Comparison of ENCODE assay signal across 10 cellular contexts in genomic region chr21:38170283-38170682, GRCh38.
DNase-seq lines count a peak whose midpoint lies in the region; ATAC-seq and TF ChIP-seq lines count a peak whose summit lies in the region.
"Had no signal": no experiment of that assay in that cellular context is flagged by ENCODE, and none has a peak within 500 bp of the region (broad histone marks: within the 10 kb centered on the region; RNA-seq: fewer than 3 reads in every experiment).

No MANE protein-coding gene starts in this region.

- H3K9ac ChIP-seq in NT2/D1 (ENCODE audit: insufficient read length, low read depth), result no peak overlapping the region

- no peaks in the 10 kb centered on the region for H3K27me3 ChIP-seq in NT2/D1 (ENCODE audit: insufficient read depth, insufficient read length)
- no peaks in the 10 kb centered on the region for H3K27me3 ChIP-seq in foreskin keratinocyte
- no peaks in the 10 kb centered on the region for H3K27me3 ChIP-seq in tibial artery

- TF ChIP-seq CTCF in foreskin keratinocyte (conservative IDR thresholded peaks at IDR 0.05), result peak; percentile 77
- TF ChIP-seq CTCF in tibial artery (IDR thresholded peaks at IDR 0.05), result peak; percentile 36 to 43

- ATAC-seq in foreskin keratinocyte, result peak; percentile 29

- intact Hi-C loops in tibial artery (cut with DNase I; ENCODE audit: low total_unique reads), result no loop called here

- no peak overlapping the region for H3K27ac ChIP-seq in foreskin keratinocyte
- H3K27ac ChIP-seq in tibial artery, result no peak overlapping the region

- H3K9me3 ChIP-seq in NT2/D1 (ENCODE audit: insufficient read depth, low read length), result peaks cover 11% of the 10 kb centered on the region
- H3K9me3 ChIP-seq in tibial artery, result no peaks in the 10 kb centered on the region

- H3K4me1 ChIP-seq in NT2/D1 (ENCODE audit: insufficient read depth, insufficient read length) (peaks cover 3% of the 10 kb centered on the region), foreskin keratinocyte (peaks cover 10% of the 10 kb centered on the region), tibial artery (peaks cover 0 to 39% (median 6%) of the 10 kb centered on the region in 4 donors)

- no peaks in the 10 kb centered on the region for H3K36me3 ChIP-seq in NT2/D1 (ENCODE audit: insufficient read depth, insufficient read length, low read length)
- no peaks in the 10 kb centered on the region for H3K36me3 ChIP-seq in tibial artery

- DNase-seq in activated T-cell treated with anti-CD3 and anti-CD28 coated beads, Interleukin-2, amount 50 U/mL, for 48 hours, result peak; percentile 23 to 24
- no peak for DNase-seq in activated T-cell treated with anti-CD3 and anti-CD28 coated beads, Interleukin-2, amount 50 U/mL, for 1 hour
- DNase-seq in NT2/D1 (ENCODE audit: low read depth, low spot score), result peak; percentile 52
- peak in 1 of 2 donors; percentile 42 for DNase-seq in foreskin keratinocyte
- peak in 1 of 2 donors; percentile 29 for DNase-seq in tibial artery
- no peak for DNase-seq in stimulated activated CD4-positive, alpha-beta T cell treated with anti-CD3 and anti-CD28 coated beads, Interleukin-1b, Interleukin-23, amount 100 ng/mL, for 48 hours
- no peak for DNase-seq in NCI-H146 treated with DMSO at 0.1 percent for 48 hours (lab: John Stamatoyannopoulos, UW; ENCODE audit: unreplicated experiment)
- DNase-seq in central memory CD4-positive, alpha-beta T cell, result no peak
- DNase-seq: caudate nucleus, NCI-H226 had no signal

- H3K4me3 ChIP-seq in NT2/D1 (ENCODE audit: insufficient read length, low read depth) (no peak overlapping the region), tibial artery (no peak overlapping the region)

Comparison
In these comparisons a context has a peak if more than half of its experiments do, and no peak if none do; other contexts are left out.
1. DNase-seq: peak in activated T-cell treated with anti-CD3 and anti-CD28 coated beads, Interleukin-2, amount 50 U/mL, for 48 hours (2 of 2) and NT2/D1 (single experiment); none in activated T-cell treated with anti-CD3 and anti-CD28 coated beads, Interleukin-2, amount 50 U/mL, for 1 hour (single experiment), stimulated activated CD4-positive, alpha-beta T cell treated with anti-CD3 and anti-CD28 coated beads, Interleukin-1b, Interleukin-23, amount 100 ng/mL, for 48 hours (single experiment), NCI-H146 treated with DMSO at 0.1 percent for 48 hours (single experiment) and central memory CD4-positive, alpha-beta T cell (single experiment).